ENCODE assay signal across 11 cellular contexts in genomic region chr6:53837875-53838806, GRCh38. TPM values are rescaled to one million over a fixed set of nuclear protein-coding genes. Genes with fewer than 3 reads are reported as not detected.
DNase-seq lines count a peak whose midpoint lies in the region; ATAC-seq, FAIRE-seq and TF ChIP-seq lines count a peak whose summit lies in the region.
"Had no signal": no experiment of that assay in that cellular context is flagged by ENCODE, and none has a peak within 500 bp of the region (broad histone marks: within the 10 kb centered on the region; RNA-seq: fewer than 3 reads in every experiment).

No MANE protein-coding gene starts in this region.

- POLR2A ChIA-PET in activated CD8-positive, alpha-beta T cell treated with anti-CD3 and anti-CD28 coated beads, Interleukin-2, amount 10 ng/mL, durations not matched to agents 7 days and 5 days (lab: Charles Lee): no interaction called here

- H3K9me3 ChIP-seq in ectodermal cell (ENCODE audit: control insufficient read depth, low read length) (no peaks in the 10 kb centered on the region), pancreas (no peaks in the 10 kb centered on the region)

- H3K4me1 ChIP-seq in ectodermal cell (ENCODE audit: control insufficient read depth, insufficient read depth, low read length) (peaks cover 10% of the 10 kb centered on the region), pancreas (peaks cover 0 to 11% (median 8%) of the 10 kb centered on the region in 3 donors)

- H3K9me3 Mint-ChIP-seq in activated CD8-positive, alpha-beta T cell treated with anti-CD3 and anti-CD28 coated beads, Interleukin-2, amount 10 ng/mL, durations not matched to agents 7 days and 5 days (ENCODE audit: insufficient read depth): peaks cover 16% of the 10 kb centered on the region
- H3K9me3 Mint-ChIP-seq in activated T-helper 17 cell treated with anti-CD3 and anti-CD28 coated beads, Interleukin-2, amount 50 U/mL, for 72 hours: peaks cover 3% of the 10 kb centered on the region

- WGBS in ectodermal cell, 2 experiments: 75 to 89% methylated on average over 1 to 3 of the region's 3 CpGs
- WGBS in pancreas, 2 donors: 42 to 44% methylated on average over 3 of the region's 3 CpGs

- peaks cover 5% of the 10 kb centered on the region for H3K36me3 Mint-ChIP-seq in activated CD8-positive, alpha-beta T cell treated with anti-CD3 and anti-CD28 coated beads, Interleukin-2, amount 10 ng/mL, durations not matched to agents 7 days and 5 days (ENCODE audit: low read depth)
- no peaks in the 10 kb centered on the region for H3K36me3 Mint-ChIP-seq in activated T-helper 17 cell treated with anti-CD3 and anti-CD28 coated beads, Interleukin-2, amount 50 U/mL, for 72 hours (ENCODE audit: low read depth)

- no peaks in the 10 kb centered on the region for H3K4me1 Mint-ChIP-seq in activated CD8-positive, alpha-beta T cell treated with anti-CD3 and anti-CD28 coated beads, Interleukin-2, amount 10 ng/mL, durations not matched to agents 7 days and 5 days (ENCODE audit: low read depth)
- no peaks in the 10 kb centered on the region for H3K4me1 Mint-ChIP-seq in activated T-helper 17 cell treated with anti-CD3 and anti-CD28 coated beads, Interleukin-2, amount 50 U/mL, for 72 hours

- CTCF ChIA-PET in activated CD8-positive, alpha-beta T cell treated with anti-CD3 and anti-CD28 coated beads, Interleukin-2, amount 10 ng/mL, durations not matched to agents 7 days and 5 days (lab: Charles Lee): no interaction called here

- intact Hi-C loops in pancreas (cut with DNase I): no loop called here

- peaks cover 10% of the 10 kb centered on the region for H3K27me3 Mint-ChIP-seq in activated CD8-positive, alpha-beta T cell treated with anti-CD3 and anti-CD28 coated beads, Interleukin-2, amount 10 ng/mL, durations not matched to agents 7 days and 5 days (ENCODE audit: low read depth)
- no peaks in the 10 kb centered on the region for H3K27me3 Mint-ChIP-seq in activated T-helper 17 cell treated with anti-CD3 and anti-CD28 coated beads, Interleukin-2, amount 50 U/mL, for 72 hours
- H3K27me3 Mint-ChIP-seq: activated B cell treated with CpG ODN at 0.5 μM for 24 hours had no signal

- peak; percentile 26 for FAIRE-seq in pancreas (lab: Jason Lieb, UNC)

- H3K27ac ChIP-seq in ectodermal cell (ENCODE audit: insufficient read depth, low read depth, low read length, poor library complexity, severe bottlenecking): peak overlapping the region; percentile 64
- H3K27ac ChIP-seq in pancreas: no peak overlapping the region

- no peak overlapping the region for H3K4me3 Mint-ChIP-seq in activated CD8-positive, alpha-beta T cell treated with anti-CD3 and anti-CD28 coated beads, Interleukin-2, amount 10 ng/mL, durations not matched to agents 7 days and 5 days
- H3K4me3 Mint-ChIP-seq in activated T-helper 17 cell treated with anti-CD3 and anti-CD28 coated beads, Interleukin-2, amount 50 U/mL, for 72 hours: no peak overlapping the region
- H3K4me3 Mint-ChIP-seq: activated B cell treated with CpG ODN at 0.5 μM for 24 hours had no signal

- no peak for TF ChIP-seq CTCF in pancreas (IDR thresholded peaks at IDR 0.05)

- peak; percentile 22 for DNase-seq in NCI-H2196 (lab: John Stamatoyannopoulos, UW; ENCODE audit: unreplicated experiment)
- DNase-seq in pancreas: no peak
- DNase-seq in activated CD8-positive, alpha-beta T cell treated with anti-CD3 and anti-CD28 coated beads, Interleukin-2, amount 10 ng/mL, durations not matched to agents 7 days and 5 days: no peak
- no peak for DNase-seq in OCI-M1 (lab: John Stamatoyannopoulos, UW)
- DNase-seq: activated B cell treated with CpG ODN at 0.5 μM for 24 hours; NCI-H226; stimulated activated naive CD4-positive, alpha-beta T cell had no signal

- no peak overlapping the region for H3K27ac Mint-ChIP-seq in activated CD8-positive, alpha-beta T cell treated with anti-CD3 and anti-CD28 coated beads, Interleukin-2, amount 10 ng/mL, durations not matched to agents 7 days and 5 days
- H3K27ac Mint-ChIP-seq in activated T-helper 17 cell treated with anti-CD3 and anti-CD28 coated beads, Interleukin-2, amount 50 U/mL, for 72 hours: no peak overlapping the region
- H3K27ac Mint-ChIP-seq: activated B cell treated with CpG ODN at 0.5 μM for 24 hours had no signal

- no peaks in the 10 kb centered on the region for H3K36me3 ChIP-seq in ectodermal cell (ENCODE audit: control insufficient read depth, insufficient read depth, low read length)
- H3K36me3 ChIP-seq in pancreas: no peaks in the 10 kb centered on the region

- H3K4me3 ChIP-seq in ectodermal cell (ENCODE audit: insufficient read depth, low read depth, low read length) (no peak overlapping the region), pancreas (no peak overlapping the region)

- ATAC-seq in GM18861 (IDR thresholded peaks at IDR 0.05; ENCODE audit: unreplicated experiment) (peak; percentile 67), pancreas (peak; percentile 43 to 82 (median 64)), GM21390 (IDR thresholded peaks at IDR 0.05; ENCODE audit: unreplicated experiment) (no peak)
- no peak for ATAC-seq in activated CD8-positive, alpha-beta T cell treated with anti-CD3 and anti-CD28 coated beads, Interleukin-2, amount 10 ng/mL, durations not matched to agents 7 days and 5 days
- no peak for ATAC-seq in activated T-helper 17 cell treated with anti-CD3 and anti-CD28 coated beads, Interleukin-2, amount 50 U/mL, for 72 hours (replicated peaks)

- no peaks in the 10 kb centered on the region for H3K27me3 ChIP-seq in ectodermal cell (ENCODE audit: control insufficient read depth, insufficient read depth, low read length, poor library complexity, severe bottlenecking)
- no peaks in the 10 kb centered on the region for H3K27me3 ChIP-seq in pancreas

RNA-seq across cellular contexts. Expression of gene LRRC1, which starts 43.3 kb away (rescaled TPM):
- polyA plus RNA-seq in ectodermal cell (2013, experiment 1 of 4): 7.6 TPM
- polyA plus RNA-seq in ectodermal cell (2013, experiment 2 of 4): 7.9 TPM
- 7.3 TPM for polyA plus RNA-seq in ectodermal cell (2013, experiment 3 of 4)
- 9.2 TPM for polyA plus RNA-seq in ectodermal cell (2013, experiment 4 of 4)
- 10 to 100 TPM in 1 of 6 donors, 1 to 10 TPM in 5; 5.2 to 11.6 (median 7.6) TPM for total RNA-seq in pancreas
- 10 to 100 TPM in 1 of 2 donors, 1 to 10 TPM in 1; 7.2 to 10.2 TPM for polyA plus RNA-seq in pancreas
- total RNA-seq in activated CD8-positive, alpha-beta T cell treated with anti-CD3 and anti-CD28 coated beads, Interleukin-2, amount 10 ng/mL, durations not matched to agents 7 days and 5 days: 1 to 10 TPM; 3.6 to 4.2 TPM
- 1 to 10 TPM; 1.7 to 2.2 TPM for total RNA-seq in activated T-helper 17 cell treated with anti-CD3 and anti-CD28 coated beads, Interleukin-2, amount 50 U/mL, for 72 hours

Comparison
In these comparisons a context has a peak if more than half of its experiments do, and no peak if none do; other contexts are left out.
1. ATAC-seq: peak in GM18861 (single experiment) and pancreas (4 of 4); none in activated CD8-positive, alpha-beta T cell treated with anti-CD3 and anti-CD28 coated beads, Interleukin-2, amount 10 ng/mL, durations not matched to agents 7 days and 5 days (single experiment), activated T-helper 17 cell treated with anti-CD3 and anti-CD28 coated beads, Interleukin-2, amount 50 U/mL, for 72 hours (single experiment) and GM21390 (single experiment).